In the genomic region with DNA sequence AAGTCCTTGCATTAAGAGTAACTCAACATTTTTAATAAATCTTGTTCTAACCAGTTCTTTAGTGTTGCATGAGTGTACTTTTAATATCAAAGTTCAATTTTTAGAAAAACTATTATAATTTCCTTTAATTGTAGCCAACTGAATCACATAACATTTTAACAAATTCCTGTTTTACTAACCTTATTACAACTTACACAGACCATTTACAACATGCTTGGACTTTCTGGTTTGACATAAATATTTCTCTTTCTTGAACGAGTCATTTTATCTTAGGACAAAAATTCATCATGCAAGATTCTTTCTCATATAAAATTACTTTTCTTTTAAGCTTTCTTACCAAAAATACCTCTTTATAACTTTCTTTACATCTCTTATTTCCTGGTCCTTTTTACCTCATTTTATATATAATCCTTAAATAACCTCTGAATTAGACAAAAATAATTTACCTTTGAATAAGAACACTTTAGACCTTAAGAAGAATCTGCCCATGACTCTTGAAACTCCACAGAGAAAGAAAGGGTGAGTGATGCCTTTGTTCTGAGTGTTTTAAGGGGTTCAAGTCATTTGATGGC, we compare ENCODE assay signal across 21 cellular contexts. TPM values are rescaled to one million over a fixed set of nuclear protein-coding genes. Genes with fewer than 3 reads are reported as not detected.
DNase-seq lines count a peak whose midpoint lies in the region; ATAC-seq and TF ChIP-seq lines count a peak whose summit lies in the region.
"Had no signal": no experiment of that assay in that cellular context is flagged by ENCODE, and none has a peak within 500 bp of the region (broad histone marks: within the 10 kb centered on the region; RNA-seq: fewer than 3 reads in every experiment).

No MANE protein-coding gene starts in this region.

- ATAC-seq in HCT116 (no peak), psoas muscle (no peak), HG02678 (IDR thresholded peaks at IDR 0.05; ENCODE audit: unreplicated experiment) (no peak)
- ATAC-seq: activated CD8-positive, alpha-beta T cell treated with anti-CD3 and anti-CD28 coated beads for 36 hours; naive thymus-derived CD8-positive, alpha-beta T cell had no signal

- H3K36me3 ChIP-seq in HCT116 (ENCODE audit: control insufficient read depth in 1 of 2, insufficient read depth in 2 of 2, low read length in 2 of 2), result no peaks in the 10 kb centered on the region
- no peaks in the 10 kb centered on the region for H3K36me3 ChIP-seq in psoas muscle (ENCODE audit: insufficient read depth in 1 of 2, low read depth in 1 of 2)
- H3K36me3 ChIP-seq: adrenal gland, HAP-1, left ventricle myocardium inferior, WERI-Rb-1 had no signal

- no peak overlapping the region for H2AFZ ChIP-seq in HCT116 (ENCODE audit: low read depth, low read length, poor library complexity, severe bottlenecking)
- H2AFZ ChIP-seq: PC-9 had no signal

- TF ChIP-seq CTCF in HCT116 (IDR thresholded peaks at IDR 0.05 in 2 of 3, conservative IDR thresholded peaks at IDR 0.05 in 1 of 3; ENCODE audit: borderline replicate concordance in 1 of 3, insufficient read depth in 1 of 3, low read depth in 2 of 3, low read length in 2 of 3), result no peak
- no peak for TF ChIP-seq CTCF in psoas muscle (IDR thresholded peaks at IDR 0.05)

- POLR2A ChIA-PET in HCT116 (lab: Charles Lee), result no interaction called here

- H3K9me3 ChIP-seq in HCT116 (ENCODE audit: control insufficient read depth in 1 of 2, insufficient read depth in 1 of 2, low read depth in 1 of 2, low read length in 2 of 2) (peaks cover 5 to 11% of the 10 kb centered on the region in 2 experiments; a peak in 3 of 4 replicates), psoas muscle (no peaks in the 10 kb centered on the region)
- H3K9me3 ChIP-seq: HAP-1 had no signal

- 68 to 75% (median 69%) methylated on average over 1 of the region's 1 CpG for WGBS in psoas muscle, 3 donors

- RAD21 ChIA-PET in HCT116 (lab: Charles Lee; ENCODE audit: low non-redundant PET in 1 of 2, low total read pairs in 2 of 2, uncharacterized antibody in 2 of 2, unreplicated experiment in 2 of 2), result no interaction called here

- no peaks in the 10 kb centered on the region for H3K4me1 ChIP-seq in HCT116 (ENCODE audit: control insufficient read depth in 1 of 2, insufficient read depth in 2 of 2, low read length in 2 of 2)
- H3K4me1 ChIP-seq in psoas muscle, result no peaks in the 10 kb centered on the region
- H3K4me1 ChIP-seq: adrenal gland, HAP-1, left ventricle myocardium inferior had no signal

- H4K20me1 ChIP-seq in HCT116 (ENCODE audit: insufficient read depth), result no peaks in the 10 kb centered on the region

- no peak overlapping the region for H3K27ac ChIP-seq in HCT116 (ENCODE audit: low read depth, low read length)
- no peak overlapping the region for H3K27ac ChIP-seq in psoas muscle
- H3K27ac ChIP-seq: adrenal gland, epithelial cell of prostate, HL-60, left ventricle myocardium inferior, PC-9, WERI-Rb-1 had no signal

- intact Hi-C loops in HCT116 (cut with micrococcal nuclease), result no loop called here
- intact Hi-C loops in psoas muscle (cut with DNase I), result no loop called here

- H3K4me3 ChIP-seq in HCT116 (replicated peaks in 1 of 2; ENCODE audit: low read depth in 1 of 2, low read length in 2 of 2) (no peak overlapping the region), psoas muscle (no peak overlapping the region)
- H3K4me3 ChIP-seq: adrenal gland, HAP-1, left ventricle myocardium inferior, PC-9 had no signal

- TF ChIP-seq RAD21 in HCT116 (IDR thresholded peaks at IDR 0.05; ENCODE audit: low read depth), result no peak

- no peaks in the 10 kb centered on the region for H3K79me2 ChIP-seq in HCT116 (ENCODE audit: insufficient read depth, low read length)

- H3K9me2 ChIP-seq in HCT116 (ENCODE audit: insufficient read depth), result no peaks in the 10 kb centered on the region

- in situ Hi-C loops in ACHN (cut with HindIII; ENCODE audit: low pct_ligation_motif_present, low pct_unique_long_range_greater_than_20kb, low sequenced_read_pairs) (no loop called here), SK-MEL-5 (cut with HindIII; ENCODE audit: low pct_unique_long_range_greater_than_20kb, low sequenced_read_pairs) (no loop called here)

- CTCF ChIA-PET in HCT116 (lab: Charles Lee), result no interaction called here

- TF ChIP-seq POLR2A in HCT116 (IDR thresholded peaks at IDR 0.05; ENCODE audit: borderline replicate concordance, extremely low read depth, insufficient read depth, insufficient read length), result no peak

- H3K4me2 ChIP-seq in HCT116 (ENCODE audit: low read length), result no peak overlapping the region
- H3K4me2 ChIP-seq: PC-9 had no signal

- BruUV-seq in HCT116 (replicated peaks; lab: Mats Ljungman, UMichigan), result no TSS peak

- H3K27me3 ChIP-seq in HCT116 (ENCODE audit: insufficient read depth, low read length), result no peaks in the 10 kb centered on the region
- no peaks in the 10 kb centered on the region for H3K27me3 ChIP-seq in psoas muscle (ENCODE audit: insufficient read depth in 3 of 3, low read length in 2 of 3)
- H3K27me3 ChIP-seq: adrenal gland had no signal

- no peak overlapping the region for H3K9ac ChIP-seq in HCT116 (ENCODE audit: low read length)

- DNase-seq in ACHN, result peak; percentile 34
- DNase-seq in HCT116 (ENCODE audit: low read depth, low spot score), result peak; percentile 37
- peak; percentile 2 for DNase-seq in SK-MEL-5 (ENCODE audit: low read depth, low spot score)
- peak; percentile 3 for DNase-seq in glomerular endothelial cell (ENCODE audit: extremely low read depth, low read depth, low spot score)
- DNase-seq in psoas muscle, result no peak
- no peak for DNase-seq in activated CD8-positive, alpha-beta memory T cell treated with anti-CD3 and anti-CD28 coated beads, Interleukin-2, amount 50 U/mL, for 4 hours
- DNase-seq: activated CD8-positive, alpha-beta T cell treated with anti-CD3 and anti-CD28 coated beads for 36 hours; adrenal gland; C1 segment of cervical spinal cord; hippocampal formation; left ventricle myocardium inferior; naive thymus-derived CD8-positive, alpha-beta T cell; NCI-H2029 treated with DMSO at 0.1 percent for 48 hours; PC-9; stimulated activated CD4-positive, alpha-beta T cell treated with anti-CD3 and anti-CD28 coated beads, Interleukin-15, amount 100 ng/mL, for 24 hours; WERI-Rb-1 had no signal

TF ChIP-seq in HCT116, 20 proteins besides CTCF, POLR2A, EP300 and RAD21:
- peak; percentile 35; the same call in 1 of the 2 replicates for TF ChIP-seq CBX3 (IDR thresholded peaks at IDR 0.05; ENCODE audit: low read depth)
- TF ChIP-seq EZH2phosphoT487 (IDR thresholded peaks at IDR 0.05; ENCODE audit: borderline replicate concordance), result no peak
- TF ChIP-seq ELF1 (IDR thresholded peaks at IDR 0.05; ENCODE audit: borderline replicate concordance, low read depth), result no peak
- no peak for TF ChIP-seq TCF7L2 (IDR thresholded peaks at IDR 0.05; ENCODE audit: borderline replicate concordance, extremely low read depth, insufficient read depth, insufficient read length)

RNA-seq across cellular contexts. Expression of a gene that starts 3.9 kb away (rescaled TPM):
- total RNA-seq in HCT116 (2021; ENCODE audit: unreplicated experiment), result 0.49 TPM
- 0.07 TPM in 1 of 2 replicates, not detected in the other for polyA plus RNA-seq in HCT116 (2012)
- total RNA-seq in SK-MEL-5 (2014; rRNA removed; shearing (Covaris generic)), result not detected in 2 replicates
- 0.24 TPM in 1 of 2 replicates, not detected in the other for polyA plus RNA-seq in SK-MEL-5 (2015; cell fraction: cytosol; rRNA removed)
- 0.36 and 0.41 TPM in 2 replicates for polyA plus RNA-seq in SK-MEL-5 (2015; cell fraction: nucleus; rRNA removed)
- total RNA-seq in glomerular endothelial cell, result not detected in 2 replicates
- total RNA-seq in psoas muscle, result not detected
- polyA plus RNA-seq in psoas muscle, result under 1 TPM in 1 of 3 donors, not detected in 2; 0.01 TPM
- total RNA-seq: activated CD8-positive, alpha-beta T cell treated with anti-CD3 and anti-CD28 coated beads for 36 hours; adrenal gland; left ventricle myocardium inferior; pulmonary artery endothelial cell had no signal
- polyA plus RNA-seq: adrenal gland had no signal

RNA-seq across cellular contexts. Expression of a gene that starts 41.9 kb away (rescaled TPM):
- total RNA-seq in HCT116 (2021; ENCODE audit: unreplicated experiment) (not detected), glomerular endothelial cell (not detected in 2 replicates), psoas muscle (not detected)
- polyA plus RNA-seq in HCT116 (2012), result 0.26 TPM in 1 of 2 replicates, not detected in the other
- not detected in 2 replicates for total RNA-seq in SK-MEL-5 (2014; rRNA removed; shearing (Covaris generic))
- polyA plus RNA-seq in SK-MEL-5 (2015; cell fraction: cytosol; rRNA removed), result not detected in 2 replicates
- not detected in 2 replicates for polyA plus RNA-seq in SK-MEL-5 (2015; cell fraction: nucleus; rRNA removed)
- polyA plus RNA-seq in psoas muscle, result under 1 TPM in 1 of 3 donors, not detected in 2; 0.07 TPM
- total RNA-seq: activated CD8-positive, alpha-beta T cell treated with anti-CD3 and anti-CD28 coated beads for 36 hours; adrenal gland; left ventricle myocardium inferior; naive thymus-derived CD8-positive, alpha-beta T cell; PC-9; pulmonary artery endothelial cell had no signal
- polyA plus RNA-seq: naive thymus-derived CD8-positive, alpha-beta T cell had no signal

Comparison
In these comparisons a context has a peak if more than half of its experiments do, and no peak if none do; other contexts are left out.
1. DNase-seq: peak in ACHN (single experiment), HCT116 (single experiment), SK-MEL-5 (single experiment) and glomerular endothelial cell (single experiment); none in psoas muscle (0 of 2) and activated CD8-positive, alpha-beta memory T cell treated with anti-CD3 and anti-CD28 coated beads, Interleukin-2, amount 50 U/mL, for 4 hours (single experiment).